Comparison of ENCODE assay signal across 1 cellular context in genomic region chr4:67593741-67594175, GRCh38.
A peak's percentile ranks its signal among the peaks of the same experiment; 100 is the strongest.
TF ChIP-seq lines count a peak whose summit lies in the region.

No MANE protein-coding gene starts in this region.

TF ChIP-seq in HepG2, 621 proteins besides CTCF, POLR2A, EP300 and RAD21:
- TF ChIP-seq THAP9 (CRISPR knock-in tag; IDR thresholded peaks at IDR 0.05; ENCODE audit: borderline replicate concordance) (no peak), CEBPB (IDR thresholded peaks at IDR 0.05; ENCODE audit: borderline replicate concordance, low read depth, low read length) (peak; percentile 15; the same call in 1 of the 2 replicates)
